ENCODE assay signal across 26 cellular contexts in genomic region chr15:41597787-41598186, GRCh38.
"Had no signal": no experiment of that assay in that cellular context is flagged by ENCODE, and none has a peak within 500 bp of the region (broad histone marks: within the 10 kb centered on the region; RNA-seq: fewer than 3 reads in every experiment).

No MANE protein-coding gene starts in this region.

- H3K9ac ChIP-seq: neural progenitor cell, parathyroid adenoma had no signal

- DNase-seq: islet precursor cell; left ventricle myocardium inferior; mesendoderm; naive B cell; natural killer cell; nephron progenitor cell; occipital lobe; psoas muscle; right lobe of liver; stimulated activated CD4-positive, alpha-beta T cell treated with anti-CD3 and anti-CD28 coated beads, Interleukin-1b, Interleukin-23, amount 100 ng/mL, for 48 hours; stimulated activated CD4-positive, alpha-beta T cell treated with anti-CD3 and anti-CD28 coated beads, Interleukin-2, amount 100 ng/mL, for 48 hours; stimulated activated CD4-positive, alpha-beta T cell treated with anti-CD3 and anti-CD28 coated beads, Interleukin-4, amount 100 ng/mL, for 4 hours; stimulated activated CD8-positive, alpha-beta memory T cell treated with anti-CD3 and anti-CD28 coated beads, Interleukin-4, amount 100 ng/mL, for 48 hours; stimulated activated naive CD4-positive, alpha-beta T cell treated with Interleukin-2 at 50 U/mL for 16 hours; stomach; testis; thyroid gland; transverse colon; upper lobe of left lung had no signal

- H3K4me3 ChIP-seq: left ventricle myocardium inferior, lung, neural progenitor cell, psoas muscle, right atrium auricular region, right lobe of liver, smooth muscle cell, stomach, testis, thyroid gland, transverse colon, upper lobe of left lung, vagina had no signal

- H3K27me3 ChIP-seq: neural progenitor cell, neutrophil, right atrium auricular region, right lobe of liver, stomach, testis, thyroid gland, transverse colon, upper lobe of left lung, vagina had no signal

- H2AFZ ChIP-seq: neural progenitor cell, parathyroid adenoma had no signal

- H3K4me2 ChIP-seq: neural progenitor cell, smooth muscle cell had no signal

- H3K9me3 ChIP-seq: left ventricle myocardium inferior, neutrophil, psoas muscle, right atrium auricular region, right lobe of liver, stomach, testis, thyroid gland, transverse colon, upper lobe of left lung, vagina had no signal

- H3K79me2 ChIP-seq: parathyroid adenoma had no signal

- H3K27ac ChIP-seq: left ventricle myocardium inferior, neural progenitor cell, neutrophil, parathyroid adenoma, psoas muscle, right atrium auricular region, right lobe of liver, stomach, testis, thyroid gland, transverse colon, upper lobe of left lung, vagina had no signal

- H3K36me3 ChIP-seq: left ventricle myocardium inferior, neural progenitor cell, neutrophil, right atrium auricular region, right lobe of liver, stomach, thyroid gland, transverse colon, upper lobe of left lung, vagina had no signal

- H3K4me1 ChIP-seq: left ventricle myocardium inferior, neural progenitor cell, parathyroid adenoma, psoas muscle, right atrium auricular region, right lobe of liver, stomach, testis, thyroid gland, transverse colon, upper lobe of left lung, vagina had no signal
